ENCODE assay signal across 7 cellular contexts in genomic region chr10:17022898-17023297, GRCh38.
DNase-seq lines count a peak whose midpoint lies in the region; ATAC-seq and TF ChIP-seq lines count a peak whose summit lies in the region.

No MANE protein-coding gene starts in this region.

- peaks cover 14% of the 10 kb centered on the region for H3K9me3 Mint-ChIP-seq in WTC11
- no peaks in the 10 kb centered on the region for H3K9me3 Mint-ChIP-seq in stimulated activated effector memory CD8-positive, alpha-beta T cell treated with anti-CD3 and anti-CD28 coated beads, Interleukin-12 subunit alpha, Interleukin-12 subunit beta, amount 100 ng/mL, for 72 hours

- H3K27me3 Mint-ChIP-seq in WTC11 (ENCODE audit: low read depth): 0 out of 2 replicates have a peak, but pooled peaks cover 5% of the 10 kb centered on the region

- H3K36me3 Mint-ChIP-seq in WTC11: peaks cover 11% of the 10 kb centered on the region
- H3K36me3 Mint-ChIP-seq in stimulated activated effector memory CD8-positive, alpha-beta T cell treated with anti-CD3 and anti-CD28 coated beads, Interleukin-12 subunit alpha, Interleukin-12 subunit beta, amount 100 ng/mL, for 72 hours: peaks cover 23% of the 10 kb centered on the region

- DNase-seq in WTC11 (ENCODE audit: low spot score): no peak
- DNase-seq in heart right ventricle: no peak
- peak in 1 of 2 donors; percentile 44 for DNase-seq in stimulated activated effector memory CD8-positive, alpha-beta T cell treated with anti-CD3 and anti-CD28 coated beads, Interleukin-12 subunit alpha, Interleukin-12 subunit beta, amount 100 ng/mL, for 72 hours (ENCODE audit: low spot score in 2 of 2)
- DNase-seq in GM10266 (ENCODE audit: extremely low spot score): no peak

- H3K27ac Mint-ChIP-seq in WTC11: peak overlapping the region; percentile 72
- peak overlapping the region; percentile 85 for H3K27ac Mint-ChIP-seq in stimulated activated effector memory CD8-positive, alpha-beta T cell treated with anti-CD3 and anti-CD28 coated beads, Interleukin-12 subunit alpha, Interleukin-12 subunit beta, amount 100 ng/mL, for 72 hours

- intact Hi-C loops in heart right ventricle (cut with DNase I): loop anchor here in 1 of 10 donors (10.0 kb wide), 1 partner anchor 58 kb away; no protein-coding TSS in a partner anchor

- H3K9me3 ChIP-seq in HUES6 (ENCODE audit: control insufficient read depth, insufficient read depth, low read depth, low read length): peaks cover 7% of the 10 kb centered on the region
- peaks cover 0 to 15% (median 0%) of the 10 kb centered on the region in 11 donors for H3K9me3 ChIP-seq in heart right ventricle

- H3K36me3 ChIP-seq in HUES6 (ENCODE audit: control insufficient read depth, insufficient read depth, low read length) (no peaks in the 10 kb centered on the region), heart right ventricle (no peaks in the 10 kb centered on the region)

- H3K4me3 ChIP-seq in HUES6 (ENCODE audit: low read depth, low read length) (no peak overlapping the region), heart right ventricle (peak overlapping the region in 1 of 10 donors; percentile 2)

- CTCF ChIA-PET in WTC11 (lab: Charles Lee): no interaction called here

- POLR2A ChIA-PET in WTC11 (lab: Charles Lee): interaction anchor here (0.6 to 1.2 kb wide), 2 partner anchors 72 to 265 kb away, joined by 3 to 4 read pairs; no protein-coding TSS in a partner anchor

- H3K27ac ChIP-seq in HUES6 (ENCODE audit: low read depth, low read length) (peak overlapping the region; percentile 55; the same call in 1 of the 2 replicates), heart right ventricle (peak overlapping the region in 8 of 10 donors; percentile 42 to 84 (median 70))

- H3K9ac ChIP-seq in HUES6 (ENCODE audit: low read length): peak overlapping the region; percentile 68

- no peak overlapping the region for H3K4me3 Mint-ChIP-seq in WTC11
- peak overlapping the region; percentile 27 for H3K4me3 Mint-ChIP-seq in stimulated activated effector memory CD8-positive, alpha-beta T cell treated with anti-CD3 and anti-CD28 coated beads, Interleukin-12 subunit alpha, Interleukin-12 subunit beta, amount 100 ng/mL, for 72 hours

- peaks cover 34% of the 10 kb centered on the region for H3K4me1 Mint-ChIP-seq in WTC11
- H3K4me1 Mint-ChIP-seq in stimulated activated effector memory CD8-positive, alpha-beta T cell treated with anti-CD3 and anti-CD28 coated beads, Interleukin-12 subunit alpha, Interleukin-12 subunit beta, amount 100 ng/mL, for 72 hours: peaks cover 34% of the 10 kb centered on the region

- ATAC-seq in WTC11: no peak
- peak in 4 of 8 donors; percentile 28 to 62 (median 35) for ATAC-seq in heart right ventricle
- no peak for ATAC-seq in stimulated activated effector memory CD8-positive, alpha-beta T cell treated with anti-CD3 and anti-CD28 coated beads, Interleukin-12 subunit alpha, Interleukin-12 subunit beta, amount 100 ng/mL, for 72 hours
- ATAC-seq in HG02588 (IDR thresholded peaks at IDR 0.05; ENCODE audit: unreplicated experiment): no peak
- ATAC-seq in HG02571 (IDR thresholded peaks at IDR 0.05; ENCODE audit: unreplicated experiment): no peak

- no peak for TF ChIP-seq CTCF in WTC11 (IDR thresholded peaks at IDR 0.05)
- TF ChIP-seq CTCF in heart right ventricle (IDR thresholded peaks at IDR 0.05): no peak
- no peak for TF ChIP-seq CTCF in GM10266 (IDR thresholded peaks at IDR 0.05; ENCODE audit: control insufficient read depth, insufficient read depth, low read depth, missing control alignments)

- 78 to 86% methylated on average over 6 of the region's 6 CpGs for WGBS in heart right ventricle, 2 donors

- H3K27me3 ChIP-seq in HUES6 (ENCODE audit: control insufficient read depth, insufficient read depth, low read length) (no peaks in the 10 kb centered on the region), heart right ventricle (no peaks in the 10 kb centered on the region)

- H3K4me1 ChIP-seq in HUES6 (ENCODE audit: control insufficient read depth, insufficient read depth, low read length) (peaks cover 31% of the 10 kb centered on the region), heart right ventricle (peaks cover 0 to 59% (median 28%) of the 10 kb centered on the region in 9 donors)

TF ChIP-seq in WTC11, 78 proteins besides CTCF, POLR2A, EP300 and RAD21:
- TF ChIP-seq GRHL2 (CRISPR knock-in tag; IDR thresholded peaks at IDR 0.05; ENCODE audit: insufficient replicate concordance, severe bottlenecking) (no peak), NR3C1 (CRISPR knock-in tag; conservative IDR thresholded peaks at IDR 0.05; ENCODE audit: low read depth) (no peak), ZMAT4 (CRISPR knock-in tag; IDR thresholded peaks at IDR 0.05) (no peak), ZNF219 (CRISPR knock-in tag; IDR thresholded peaks at IDR 0.05; ENCODE audit: borderline replicate concordance) (no peak), ZNF532 (CRISPR knock-in tag; IDR thresholded peaks at IDR 0.05; ENCODE audit: borderline replicate concordance) (no peak)
TF ChIP-seq in WTC11: peak in this region for 0.
